In genomic region chr11:88414981-88415391, GRCh38 we compare ENCODE assay signal across 1 cellular context.
TF ChIP-seq lines count a peak whose summit lies in the region.

No MANE protein-coding gene starts in this region.

TF ChIP-seq in GM12878, 131 proteins besides CTCF, POLR2A, EP300 and RAD21 (continued from another document):
- TF ChIP-seq CUX1 (IDR thresholded peaks at IDR 0.05; ENCODE audit: insufficient replicate concordance, low read depth, low read length) (no peak), CHD4 (IDR thresholded peaks at IDR 0.05) (no peak), MEF2B (IDR thresholded peaks at IDR 0.05; ENCODE audit: partially characterized antibody, poor library complexity, severe bottlenecking) (no peak), DPF2 (IDR thresholded peaks at IDR 0.05) (no peak), TARDBP (IDR thresholded peaks at IDR 0.05; ENCODE audit: borderline replicate concordance) (no peak), SUPT20H (IDR thresholded peaks at IDR 0.05; ENCODE audit: borderline replicate concordance, control insufficient read depth, low read depth, low read length) (no peak), NFIC (IDR thresholded peaks at IDR 0.05; ENCODE audit: low read depth, low read length) (no peak)
